ENCODE assay signal across 1 cellular context in genomic region chr4:105422207-105422920, GRCh38.
TF ChIP-seq lines count a peak whose summit lies in the region.

No MANE protein-coding gene starts in this region.

TF ChIP-seq in HepG2, 621 proteins besides CTCF, POLR2A, EP300 and RAD21:
- TF ChIP-seq MAFK (conservative IDR thresholded peaks at IDR 0.05 in 1 of 2, IDR thresholded peaks at IDR 0.05 in 1 of 2; ENCODE audit: low read length in 2 of 2) (0 out of 4 replicates have a peak, but pooled peaks of 1 of the 2 experiments have one; percentile 3), ZNF12 (CRISPR knock-in tag; IDR thresholded peaks at IDR 0.05) (no peak), YEATS4 (CRISPR knock-in tag; IDR thresholded peaks at IDR 0.05; ENCODE audit: borderline replicate concordance) (no peak), ZNF724P (CRISPR knock-in tag; IDR thresholded peaks at IDR 0.05; ENCODE audit: borderline replicate concordance) (no peak), NCOR1 (IDR thresholded peaks at IDR 0.05; ENCODE audit: borderline replicate concordance, low read length) (peak; percentile 30; the same call in 1 of the 2 replicates), BATF2 (CRISPR knock-in tag; IDR thresholded peaks at IDR 0.05) (no peak), DDIT3 (CRISPR knock-in tag; IDR thresholded peaks at IDR 0.05) (no peak), RFXANK (CRISPR knock-in tag; IDR thresholded peaks at IDR 0.05) (no peak), ISL2 (CRISPR knock-in tag; IDR thresholded peaks at IDR 0.05) (peak; percentile 22; the same call in 1 of the 2 replicates), TBX3 (IDR thresholded peaks at IDR 0.05; ENCODE audit: borderline replicate concordance) (peak; percentile 30; the same call in 1 of the 2 replicates), ZBTB46 (CRISPR knock-in tag; IDR thresholded peaks at IDR 0.05; ENCODE audit: borderline replicate concordance) (no peak), HNF4A (CRISPR knock-in tag; IDR thresholded peaks at IDR 0.05) (peak; percentile 46), TEAD3 (CRISPR knock-in tag; optimal IDR thresholded peaks at IDR 0.05; ENCODE audit: borderline replicate concordance) (peak; percentile 61), RBM22 (optimal IDR thresholded peaks at IDR 0.05; ENCODE audit: low read length) (no peak), MAZ (IDR thresholded peaks at IDR 0.05; ENCODE audit: borderline replicate concordance, low read depth, low read length) (no peak), MAZ (CRISPR knock-in tag; IDR thresholded peaks at IDR 0.05; ENCODE audit: low read depth) (no peak), SKIL (CRISPR knock-in tag; IDR thresholded peaks at IDR 0.05; ENCODE audit: borderline replicate concordance) (no peak), CEBPB (IDR thresholded peaks at IDR 0.05; ENCODE audit: borderline replicate concordance, low read depth, low read length) (peak; percentile 32; the same call in 1 of the 2 replicates), KLF15 (CRISPR knock-in tag; IDR thresholded peaks at IDR 0.05; ENCODE audit: borderline replicate concordance) (no peak), MAFF (IDR thresholded peaks at IDR 0.05; ENCODE audit: low read depth, low read length) (0 out of 2 replicates have a peak, but pooled peaks have one; percentile 6), GATAD2A (CRISPR knock-in tag; IDR thresholded peaks at IDR 0.05) (0 out of 2 replicates have a peak, but pooled peaks have one; percentile 34), ZMAT5 (CRISPR knock-in tag; IDR thresholded peaks at IDR 0.05; ENCODE audit: borderline replicate concordance, low read depth) (no peak), ZNF674 (CRISPR knock-in tag; IDR thresholded peaks at IDR 0.05; ENCODE audit: low read depth) (no peak), ZNF792 (CRISPR knock-in tag; IDR thresholded peaks at IDR 0.05) (peak; percentile 98), SRY (CRISPR knock-in tag; IDR thresholded peaks at IDR 0.05) (no peak), NFE2L2 (IDR thresholded peaks at IDR 0.05; ENCODE audit: low read length) (peak; percentile 77; the same call in 1 of the 2 replicates), CSRNP2 (CRISPR knock-in tag; conservative IDR thresholded peaks at IDR 0.05; ENCODE audit: low read depth) (no peak)
